ENCODE assay signal across 10 cellular contexts in the genomic region with DNA sequence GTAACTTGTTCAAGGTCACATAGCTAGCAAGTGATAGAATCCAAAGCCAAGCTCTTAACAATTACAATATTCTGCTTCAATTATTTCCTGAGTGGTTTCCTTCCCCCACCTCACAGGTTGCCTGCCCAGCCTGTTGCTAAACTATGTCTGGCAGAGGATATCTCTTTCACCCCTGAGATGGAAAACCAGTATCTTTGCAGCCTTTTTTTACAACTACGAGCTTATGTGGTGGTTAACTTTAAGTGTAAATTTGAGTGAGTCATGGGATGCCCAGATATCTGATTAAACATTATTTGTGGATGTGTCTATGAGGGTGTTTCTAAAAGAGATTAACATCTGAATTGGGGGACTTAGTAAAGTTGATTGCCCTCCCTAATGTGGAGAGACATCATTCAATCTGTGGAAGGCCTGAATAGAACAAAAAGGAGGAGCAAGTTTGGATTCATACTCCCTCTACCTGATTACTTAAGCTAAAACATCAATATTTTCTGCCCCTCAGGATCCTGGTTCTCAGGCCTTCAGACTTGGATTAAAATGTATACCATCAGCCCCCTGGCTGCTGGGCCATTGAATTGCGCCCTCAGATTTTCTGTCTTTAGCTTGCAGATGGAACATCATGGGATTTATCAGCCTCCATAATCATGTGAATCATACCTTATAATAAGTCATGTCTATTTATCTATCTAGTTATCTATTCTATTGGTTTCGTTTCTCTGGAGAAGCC.
DNase-seq lines count a peak whose midpoint lies in the region; TF ChIP-seq lines count a peak whose summit lies in the region.
"Had no signal": no experiment of that assay in that cellular context is flagged by ENCODE, and none has a peak within 500 bp of the region (broad histone marks: within the 10 kb centered on the region; RNA-seq: fewer than 3 reads in every experiment).

No MANE protein-coding gene starts in this region.

- no peaks in the 10 kb centered on the region for H3K27me3 Mint-ChIP-seq in endothelial cell (ENCODE audit: unreplicated experiment)
- H3K27me3 Mint-ChIP-seq: effector memory CD8-positive, alpha-beta T cell had no signal

- peaks cover 18% of the 10 kb centered on the region for H3K4me1 Mint-ChIP-seq in endothelial cell (ENCODE audit: unreplicated experiment)

- no peak overlapping the region for H3K4me3 Mint-ChIP-seq in endothelial cell (ENCODE audit: unreplicated experiment)
- H3K4me3 Mint-ChIP-seq: effector memory CD8-positive, alpha-beta T cell had no signal

- H3K36me3 Mint-ChIP-seq in endothelial cell (ENCODE audit: low read depth, unreplicated experiment) = no peaks in the 10 kb centered on the region

- TF ChIP-seq CTCF in GM12874 (IDR thresholded peaks at IDR 0.05; ENCODE audit: insufficient read depth, low read depth, low read length) (0 out of 2 replicates have a peak, but pooled peaks have one; percentile 11), endothelial cell (IDR thresholded peaks at IDR 0.05; ENCODE audit: unreplicated experiment) (peak; percentile 78)

- no peaks in the 10 kb centered on the region for H3K9me3 Mint-ChIP-seq in endothelial cell (ENCODE audit: unreplicated experiment)

- H3K27ac Mint-ChIP-seq in endothelial cell (ENCODE audit: unreplicated experiment) = no peak overlapping the region

- DNase-seq in NCI-H748 (lab: John Stamatoyannopoulos, UW; ENCODE audit: unreplicated experiment) (peak; percentile 57), endothelial cell (ENCODE audit: low spot score) (peak; percentile 17), pulmonary artery endothelial cell (ENCODE audit: low read depth, low spot score) (peak; percentile 47), mucosa of gallbladder (ENCODE audit: low spot score) (no peak), SKM-1 (lab: John Stamatoyannopoulos, UW; ENCODE audit: unreplicated experiment) (no peak)
- no peak for DNase-seq in activated CD4-positive, alpha-beta T cell treated with anti-CD3 and anti-CD28 coated beads for 4 hours
- DNase-seq: effector memory CD8-positive, alpha-beta T cell; KBM-7; uterus had no signal

Comparison
In these comparisons a context has a peak if more than half of its experiments do, and no peak if none do; other contexts are left out.
1. DNase-seq: peak in NCI-H748 (single experiment), endothelial cell (single experiment) and pulmonary artery endothelial cell (single experiment); none in activated CD4-positive, alpha-beta T cell treated with anti-CD3 and anti-CD28 coated beads for 4 hours (0 of 2), mucosa of gallbladder (single experiment) and SKM-1 (single experiment).